In the genomic region with DNA sequence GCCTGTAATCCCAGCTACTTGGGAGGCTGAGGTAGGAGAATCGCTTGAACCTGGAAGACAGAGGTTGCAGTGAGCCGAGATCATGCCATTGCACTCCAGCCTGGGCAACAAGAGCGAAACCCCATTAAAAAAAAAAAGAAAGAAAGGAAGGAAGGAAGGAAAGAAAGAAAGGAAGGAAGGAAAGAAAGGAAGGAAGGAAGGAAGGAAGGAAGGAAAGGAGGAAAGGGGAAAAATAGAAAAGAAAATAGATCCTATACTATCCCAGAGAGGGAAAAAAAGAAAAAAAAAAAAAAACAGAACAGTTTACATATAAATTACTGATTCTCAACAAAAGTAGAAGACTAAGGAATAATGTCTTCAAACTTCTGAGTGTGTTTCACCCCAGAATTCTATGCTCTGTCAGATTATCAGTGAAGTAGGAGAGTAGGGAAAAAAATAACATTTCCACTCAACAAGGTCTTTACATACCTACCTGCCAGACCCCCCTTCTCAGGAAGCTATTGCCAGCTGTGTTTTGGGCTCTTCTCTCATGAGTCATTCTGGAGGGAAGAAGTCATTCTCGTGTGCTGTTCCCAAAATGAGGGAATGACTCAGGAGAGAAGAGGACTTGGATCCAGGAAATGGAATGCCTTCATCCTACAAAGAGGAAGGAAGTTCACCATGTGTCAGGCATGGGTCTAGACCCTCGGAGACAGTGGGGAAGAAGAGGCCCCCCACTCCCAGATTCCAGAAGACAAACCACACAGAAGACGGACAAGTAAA, we compare ENCODE assay signal across 1 cellular context.
TF ChIP-seq lines count a peak whose summit lies in the region.

No MANE protein-coding gene starts in this region.

TF ChIP-seq in SK-N-SH, 30 proteins besides CTCF, POLR2A, EP300 and RAD21 (continued from another document):
- TF ChIP-seq JUND (IDR thresholded peaks at IDR 0.05), result peak; percentile 85
- peak; percentile 41; the same call in 1 of the 2 replicates for TF ChIP-seq NFIC (IDR thresholded peaks at IDR 0.05; ENCODE audit: borderline replicate concordance)
- TF ChIP-seq, protein P1, sequence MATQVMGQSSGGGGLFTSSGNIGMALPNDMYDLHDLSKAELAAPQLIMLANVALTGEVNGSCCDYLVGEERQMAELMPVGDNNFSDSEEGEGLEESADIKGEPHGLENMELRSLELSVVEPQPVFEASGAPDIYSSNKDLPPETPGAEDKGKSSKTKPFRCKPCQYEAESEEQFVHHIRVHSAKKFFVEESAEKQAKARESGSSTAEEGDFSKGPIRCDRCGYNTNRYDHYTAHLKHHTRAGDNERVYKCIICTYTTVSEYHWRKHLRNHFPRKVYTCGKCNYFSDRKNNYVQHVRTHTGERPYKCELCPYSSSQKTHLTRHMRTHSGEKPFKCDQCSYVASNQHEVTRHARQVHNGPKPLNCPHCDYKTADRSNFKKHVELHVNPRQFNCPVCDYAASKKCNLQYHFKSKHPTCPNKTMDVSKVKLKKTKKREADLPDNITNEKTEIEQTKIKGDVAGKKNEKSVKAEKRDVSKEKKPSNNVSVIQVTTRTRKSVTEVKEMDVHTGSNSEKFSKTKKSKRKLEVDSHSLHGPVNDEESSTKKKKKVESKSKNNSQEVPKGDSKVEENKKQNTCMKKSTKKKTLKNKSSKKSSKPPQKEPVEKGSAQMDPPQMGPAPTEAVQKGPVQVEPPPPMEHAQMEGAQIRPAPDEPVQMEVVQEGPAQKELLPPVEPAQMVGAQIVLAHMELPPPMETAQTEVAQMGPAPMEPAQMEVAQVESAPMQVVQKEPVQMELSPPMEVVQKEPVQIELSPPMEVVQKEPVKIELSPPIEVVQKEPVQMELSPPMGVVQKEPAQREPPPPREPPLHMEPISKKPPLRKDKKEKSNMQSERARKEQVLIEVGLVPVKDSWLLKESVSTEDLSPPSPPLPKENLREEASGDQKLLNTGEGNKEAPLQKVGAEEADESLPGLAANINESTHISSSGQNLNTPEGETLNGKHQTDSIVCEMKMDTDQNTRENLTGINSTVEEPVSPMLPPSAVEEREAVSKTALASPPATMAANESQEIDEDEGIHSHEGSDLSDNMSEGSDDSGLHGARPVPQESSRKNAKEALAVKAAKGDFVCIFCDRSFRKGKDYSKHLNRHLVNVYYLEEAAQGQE (IDR thresholded peaks at IDR 0.05; ENCODE audit: low read depth, low read length), result 0 out of 2 replicates have a peak, but pooled peaks have one; percentile 26
- no peak for TF ChIP-seq SMC3 (IDR thresholded peaks at IDR 0.05; ENCODE audit: low read depth, low read length)
- TF ChIP-seq POLR2AphosphoS5 (IDR thresholded peaks at IDR 0.05; ENCODE audit: low read depth, low read length), result peak; percentile 46; the same call in 1 of the 2 replicates
- TF ChIP-seq, protein P2, sequence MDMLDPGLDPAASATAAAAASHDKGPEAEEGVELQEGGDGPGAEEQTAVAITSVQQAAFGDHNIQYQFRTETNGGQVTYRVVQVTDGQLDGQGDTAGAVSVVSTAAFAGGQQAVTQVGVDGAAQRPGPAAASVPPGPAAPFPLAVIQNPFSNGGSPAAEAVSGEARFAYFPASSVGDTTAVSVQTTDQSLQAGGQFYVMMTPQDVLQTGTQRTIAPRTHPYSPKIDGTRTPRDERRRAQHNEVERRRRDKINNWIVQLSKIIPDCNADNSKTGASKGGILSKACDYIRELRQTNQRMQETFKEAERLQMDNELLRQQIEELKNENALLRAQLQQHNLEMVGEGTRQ (IDR thresholded peaks at IDR 0.05; ENCODE audit: borderline replicate concordance, low read depth, low read length), result no peak
